1 cellular context compared by ENCODE assay signal in the genomic region with DNA sequence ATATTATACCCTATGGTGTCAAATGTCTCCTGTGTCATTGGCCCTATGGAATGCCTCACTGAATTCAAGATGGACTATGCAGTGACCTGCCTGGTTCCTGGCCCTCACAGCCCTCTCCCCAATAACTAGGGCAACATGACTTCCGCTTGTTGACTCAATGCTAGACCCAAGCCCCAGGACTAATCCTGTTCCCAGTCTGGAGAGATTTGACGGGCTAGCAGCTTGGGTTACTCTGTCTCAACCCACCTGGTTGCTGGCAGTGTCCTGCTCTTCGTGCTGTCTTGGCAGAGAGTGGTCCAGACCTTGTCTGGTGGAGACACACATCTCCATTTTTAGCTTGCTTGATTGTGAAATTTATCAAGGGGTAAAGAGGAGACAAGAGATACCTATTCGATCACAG.
A peak's percentile ranks its signal among the peaks of the same experiment; 100 is the strongest.
TF ChIP-seq lines count a peak whose summit lies in the region.

No MANE protein-coding gene starts in this region.

TF ChIP-seq in HepG2, 621 proteins besides CTCF, POLR2A, EP300 and RAD21:
- TF ChIP-seq, protein P1, sequence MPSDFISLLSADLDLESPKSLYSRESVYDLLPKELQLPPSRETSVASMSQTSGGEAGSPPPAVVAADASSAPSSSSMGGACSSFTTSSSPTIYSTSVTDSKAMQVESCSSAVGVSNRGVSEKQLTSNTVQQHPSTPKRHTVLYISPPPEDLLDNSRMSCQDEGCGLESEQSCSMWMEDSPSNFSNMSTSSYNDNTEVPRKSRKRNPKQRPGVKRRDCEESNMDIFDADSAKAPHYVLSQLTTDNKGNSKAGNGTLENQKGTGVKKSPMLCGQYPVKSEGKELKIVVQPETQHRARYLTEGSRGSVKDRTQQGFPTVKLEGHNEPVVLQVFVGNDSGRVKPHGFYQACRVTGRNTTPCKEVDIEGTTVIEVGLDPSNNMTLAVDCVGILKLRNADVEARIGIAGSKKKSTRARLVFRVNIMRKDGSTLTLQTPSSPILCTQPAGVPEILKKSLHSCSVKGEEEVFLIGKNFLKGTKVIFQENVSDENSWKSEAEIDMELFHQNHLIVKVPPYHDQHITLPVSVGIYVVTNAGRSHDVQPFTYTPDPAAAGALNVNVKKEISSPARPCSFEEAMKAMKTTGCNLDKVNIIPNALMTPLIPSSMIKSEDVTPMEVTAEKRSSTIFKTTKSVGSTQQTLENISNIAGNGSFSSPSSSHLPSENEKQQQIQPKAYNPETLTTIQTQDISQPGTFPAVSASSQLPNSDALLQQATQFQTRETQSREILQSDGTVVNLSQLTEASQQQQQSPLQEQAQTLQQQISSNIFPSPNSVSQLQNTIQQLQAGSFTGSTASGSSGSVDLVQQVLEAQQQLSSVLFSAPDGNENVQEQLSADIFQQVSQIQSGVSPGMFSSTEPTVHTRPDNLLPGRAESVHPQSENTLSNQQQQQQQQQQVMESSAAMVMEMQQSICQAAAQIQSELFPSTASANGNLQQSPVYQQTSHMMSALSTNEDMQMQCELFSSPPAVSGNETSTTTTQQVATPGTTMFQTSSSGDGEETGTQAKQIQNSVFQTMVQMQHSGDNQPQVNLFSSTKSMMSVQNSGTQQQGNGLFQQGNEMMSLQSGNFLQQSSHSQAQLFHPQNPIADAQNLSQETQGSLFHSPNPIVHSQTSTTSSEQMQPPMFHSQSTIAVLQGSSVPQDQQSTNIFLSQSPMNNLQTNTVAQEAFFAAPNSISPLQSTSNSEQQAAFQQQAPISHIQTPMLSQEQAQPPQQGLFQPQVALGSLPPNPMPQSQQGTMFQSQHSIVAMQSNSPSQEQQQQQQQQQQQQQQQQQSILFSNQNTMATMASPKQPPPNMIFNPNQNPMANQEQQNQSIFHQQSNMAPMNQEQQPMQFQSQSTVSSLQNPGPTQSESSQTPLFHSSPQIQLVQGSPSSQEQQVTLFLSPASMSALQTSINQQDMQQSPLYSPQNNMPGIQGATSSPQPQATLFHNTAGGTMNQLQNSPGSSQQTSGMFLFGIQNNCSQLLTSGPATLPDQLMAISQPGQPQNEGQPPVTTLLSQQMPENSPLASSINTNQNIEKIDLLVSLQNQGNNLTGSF (CRISPR knock-in tag; IDR thresholded peaks at IDR 0.05), result no peak
- 0 out of 2 replicates have a peak, but pooled peaks have one; percentile 2 for TF ChIP-seq CEBPB (IDR thresholded peaks at IDR 0.05; ENCODE audit: borderline replicate concordance, low read depth, low read length)
